Comparison of ENCODE assay signal across 8 cellular contexts in the genomic region with DNA sequence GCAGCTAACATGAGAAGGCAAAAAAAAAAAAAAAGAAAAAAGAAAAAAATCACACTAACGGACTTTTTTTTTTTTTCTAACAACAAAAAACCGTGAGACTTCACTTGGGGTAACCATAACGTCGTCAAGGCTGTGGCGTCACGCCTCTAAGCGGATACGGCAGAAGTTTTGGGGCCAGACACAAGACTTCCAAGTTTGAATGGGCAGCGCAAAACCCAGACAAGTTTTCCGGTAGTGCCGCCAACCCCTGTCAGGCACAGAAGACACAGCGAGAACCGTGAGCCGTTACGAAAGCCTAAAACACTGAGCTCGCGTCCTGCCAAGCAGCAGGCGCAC. TPM values are rescaled to one million over a fixed set of nuclear protein-coding genes. Genes with fewer than 3 reads are reported as not detected.
DNase-seq lines count a peak whose midpoint lies in the region; ATAC-seq and TF ChIP-seq lines count a peak whose summit lies in the region.

No MANE protein-coding gene starts in this region.

- TF ChIP-seq CTCF in A673 (conservative IDR thresholded peaks at IDR 0.05; ENCODE audit: low read depth, low read length) (no peak), adrenal gland (IDR thresholded peaks at IDR 0.05) (no peak)

- CTCF ChIA-PET in A673 (lab: Charles Lee) = interaction anchor here (0.7 kb wide), 1 partner anchor 110 kb away, joined by 12 read pairs; no protein-coding TSS in a partner anchor

- H3K36me3 ChIP-seq in A673 (ENCODE audit: insufficient read depth, low read length, poor library complexity, severe bottlenecking) = peaks cover 22% of the 10 kb centered on the region
- no peaks in the 10 kb centered on the region for H3K36me3 ChIP-seq in adrenal gland (replicated peaks in 1 of 2)
- H3K36me3 ChIP-seq in thymus (ENCODE audit: control insufficient read depth, insufficient read depth) = no peaks in the 10 kb centered on the region

- H3K27ac ChIP-seq in A673 (ENCODE audit: low read depth, low read length, poor library complexity, severe bottlenecking) = peak overlapping the region; percentile 93
- peak overlapping the region; percentile 97 to 100 (median 98) for H3K27ac ChIP-seq in adrenal gland
- peak overlapping the region; percentile 97 for H3K27ac ChIP-seq in layer of hippocampus (ENCODE audit: low read depth, low read length)
- peak overlapping the region; percentile 96 for H3K27ac ChIP-seq in thymus (ENCODE audit: low read depth)

- no TSS peak for BruUV-seq in A673 (replicated peaks; lab: Mats Ljungman, UMichigan)

- TF ChIP-seq POLR2A in adrenal gland (IDR thresholded peaks at IDR 0.05) = no peak

- WGBS in adrenal gland, 4 donors = 0 to 1% (median 0%) methylated on average over 9 to 18 of the region's 18 CpGs
- under 1% methylated on average over 18 of the region's 18 CpGs for WGBS in thymus

- POLR2A ChIA-PET in A673 (lab: Charles Lee; ENCODE audit: low non-redundant PET) = no interaction called here

- H3K27me3 ChIP-seq in A673 (replicated peaks; ENCODE audit: insufficient read depth, low read depth, low read length, poor library complexity) = peaks cover 8% of the 10 kb centered on the region
- H3K27me3 ChIP-seq in adrenal gland = no peaks in the 10 kb centered on the region
- H3K27me3 ChIP-seq in layer of hippocampus (ENCODE audit: control insufficient read depth, insufficient read depth, low read length) = no peaks in the 10 kb centered on the region
- H3K27me3 ChIP-seq in thymus (ENCODE audit: control insufficient read depth, insufficient read depth) = no peaks in the 10 kb centered on the region

- DNase-seq in A673 (ENCODE audit: low spot score) (no peak), adrenal gland (no peak), NCI-H146 (lab: John Stamatoyannopoulos, UW) (no peak)
- DNase-seq in stimulated activated CD4-positive, alpha-beta T cell treated with anti-CD3 and anti-CD28 coated beads, Interleukin-12 subunit alpha, Interleukin-12 subunit beta, amount 100 ng/mL, for 4 hours = no peak

- no peaks in the 10 kb centered on the region for H3K9me3 ChIP-seq in A673 (ENCODE audit: low read depth, low read length, poor library complexity, severe bottlenecking)
- no peaks in the 10 kb centered on the region for H3K9me3 ChIP-seq in adrenal gland (replicated peaks in 1 of 3)
- H3K9me3 ChIP-seq in thymus (ENCODE audit: control insufficient read depth) = no peaks in the 10 kb centered on the region

- ATAC-seq in GM19397 (IDR thresholded peaks at IDR 0.05; ENCODE audit: unreplicated experiment) (peak; percentile 33), HG03520 (IDR thresholded peaks at IDR 0.05; ENCODE audit: unreplicated experiment) (peak; percentile 45)

- H3K4me1 ChIP-seq in A673 (ENCODE audit: insufficient read depth, low read length, poor library complexity, severe bottlenecking) = peaks cover 13% of the 10 kb centered on the region
- H3K4me1 ChIP-seq in adrenal gland (replicated peaks in 1 of 2) = peaks cover 17 to 30% of the 10 kb centered on the region in 2 donors
- H3K4me1 ChIP-seq in thymus (ENCODE audit: control insufficient read depth, insufficient read depth, low read length) = no peaks in the 10 kb centered on the region

- H3K4me3 ChIP-seq in A673 (ENCODE audit: low read depth, low read length, poor library complexity, severe bottlenecking) = peak overlapping the region; percentile 90
- peak overlapping the region in 3 of 4 donors; percentile 53 to 81 (median 81) for H3K4me3 ChIP-seq in adrenal gland
- H3K4me3 ChIP-seq in thymus (ENCODE audit: low read length) = peak overlapping the region; percentile 73

- intact Hi-C loops in A673 (cut with micrococcal nuclease; ENCODE audit: unreplicated experiment) = no loop called here
- intact Hi-C loops in adrenal gland (cut with DNase I) = no loop called here

RNA-seq across cellular contexts. Expression of gene SMARCA5, which starts 0.6 kb away (rescaled TPM):
- total RNA-seq in A673 (2021) (77.1 and 77.6 TPM in 2 replicates), adrenal gland (10 to 100 TPM; 35.5 to 67.9 (median 59.9) TPM)
- polyA plus RNA-seq in adrenal gland (10 to 100 TPM; 13.8 to 55.0 (median 14.0) TPM), thymus (26.4 TPM)
